26 cellular contexts compared by ENCODE assay signal in the genomic region with DNA sequence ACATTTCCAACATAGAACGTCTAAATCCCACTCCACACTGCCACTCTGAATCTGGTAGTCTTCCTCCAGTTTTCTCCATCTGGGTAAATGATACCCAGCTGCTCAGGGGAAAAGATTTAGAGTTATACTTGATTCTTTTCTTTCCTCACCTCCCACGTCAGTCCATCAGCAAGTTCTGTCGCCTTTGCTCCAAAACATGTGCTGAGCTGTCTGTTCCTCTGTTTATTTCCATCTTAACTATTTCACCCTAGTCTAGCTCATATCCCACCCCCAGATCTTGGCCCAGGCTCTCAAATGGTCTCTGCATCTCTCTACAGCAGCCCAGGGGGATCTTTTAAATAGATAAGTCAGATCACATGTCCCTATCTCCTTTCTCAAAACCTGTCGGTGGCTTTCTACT. TPM values are rescaled to one million over a fixed set of nuclear protein-coding genes. Genes with fewer than 3 reads are reported as not detected.
DNase-seq lines count a peak whose midpoint lies in the region; ATAC-seq, FAIRE-seq and TF ChIP-seq lines count a peak whose summit lies in the region.
"Had no signal": no experiment of that assay in that cellular context is flagged by ENCODE, and none has a peak within 500 bp of the region (broad histone marks: within the 10 kb centered on the region; RNA-seq: fewer than 3 reads in every experiment).

No MANE protein-coding gene starts in this region.

- DNase-seq in WTC11 (ENCODE audit: low spot score) (no peak), left kidney (ENCODE audit: low read depth, low spot score) (peak; percentile 55), nephron progenitor cell (no peak), pons (ENCODE audit: low spot score) (no peak), HFFc6 (no peak), MG63 (no peak), RCC 7860 (ENCODE audit: low spot score) (no peak)
- DNase-seq: CD4-positive, alpha-beta T cell; DMS79 treated with DMSO at 0.1 percent for 48 hours; GOT3; HCEC 1CT; IMR-90; KG1; NCI-H1048; NCI-H1417 treated with DMSO at 0.1 percent for 48 hours; NCI-H187; NCI-H2081 treated with DMSO at 0.1 percent for 48 hours; NCI-H2171; NCI-H226; NCI-H510A; NCI-H69; SHP77 had no signal

- H3K4me3 Mint-ChIP-seq in WTC11 (no peak overlapping the region), nephron progenitor cell (no peak overlapping the region), HFFc6 (no peak overlapping the region)
- H3K4me3 Mint-ChIP-seq: CD4-positive, alpha-beta T cell had no signal

- no peak for ATAC-seq in WTC11

- H3K4me3 ChIP-seq in BLaER1: no peak overlapping the region
- no peak overlapping the region for H3K4me3 ChIP-seq in MG63
- H3K4me3 ChIP-seq: BLaER1 treated with 17β-estradiol and CSF1 and Interleukin-3, amounts not matched to agents 10 nM and 100 nM had no signal

- TF ChIP-seq CTCF in WTC11 (IDR thresholded peaks at IDR 0.05) (no peak), nephron progenitor cell (IDR thresholded peaks at IDR 0.05) (no peak), HFFc6 (IDR thresholded peaks at IDR 0.05) (no peak)

- H3K9me3 ChIP-seq in BLaER1: no peaks in the 10 kb centered on the region
- H3K9me3 ChIP-seq in MG63: no peaks in the 10 kb centered on the region
- H3K9me3 ChIP-seq: BLaER1 treated with 17β-estradiol and CSF1 and Interleukin-3, amounts not matched to agents 10 nM and 100 nM had no signal

- no peaks in the 10 kb centered on the region for H3K9me3 Mint-ChIP-seq in WTC11
- H3K9me3 Mint-ChIP-seq in nephron progenitor cell: no peaks in the 10 kb centered on the region
- no peaks in the 10 kb centered on the region for H3K9me3 Mint-ChIP-seq in HFFc6
- H3K9me3 Mint-ChIP-seq: CD4-positive, alpha-beta T cell had no signal

- no peak overlapping the region; the same call in 1 of the 2 replicates for H3K27ac ChIP-seq in BLaER1
- H3K27ac ChIP-seq: RWPE1 had no signal

- CTCF ChIA-PET in WTC11 (lab: Charles Lee): interaction anchor here (1.0 to 1.7 kb wide), 2 partner anchors 31 to 61 kb away, joined by 4 to 6 read pairs; no protein-coding TSS in a partner anchor

- peaks cover 29% of the 10 kb centered on the region for H3K4me1 Mint-ChIP-seq in WTC11
- H3K4me1 Mint-ChIP-seq in nephron progenitor cell: peaks cover 63% of the 10 kb centered on the region
- H3K4me1 Mint-ChIP-seq in HFFc6 (ENCODE audit: low read depth): peaks cover 30% of the 10 kb centered on the region

- H3K36me3 ChIP-seq in BLaER1 (0 out of 2 replicates have a peak, but pooled peaks cover 8% of the 10 kb centered on the region), MG63 (no peaks in the 10 kb centered on the region)

- H3K9ac ChIP-seq in BLaER1: no peak overlapping the region
- H3K9ac ChIP-seq: BLaER1 treated with 17β-estradiol and CSF1 and Interleukin-3, amounts not matched to agents 10 nM and 100 nM had no signal

- H3K4me2 ChIP-seq in BLaER1: 0 out of 2 replicates have a peak overlapping the region, but pooled peaks have one; percentile 43

- peak overlapping the region; percentile 48; the same call in 1 of the 2 replicates for H3K27ac Mint-ChIP-seq in WTC11
- H3K27ac Mint-ChIP-seq in nephron progenitor cell: peak overlapping the region; percentile 1
- no peak overlapping the region; the same call in 1 of the 2 replicates for H3K27ac Mint-ChIP-seq in HFFc6
- H3K27ac Mint-ChIP-seq: CD4-positive, alpha-beta T cell had no signal

- H3K36me3 Mint-ChIP-seq in WTC11: no peaks in the 10 kb centered on the region
- H3K36me3 Mint-ChIP-seq in nephron progenitor cell (ENCODE audit: low read depth): no peaks in the 10 kb centered on the region
- H3K36me3 Mint-ChIP-seq in HFFc6 (ENCODE audit: low read depth): peaks cover 11% of the 10 kb centered on the region

- FAIRE-seq in RCC 7860 (lab: Jason Lieb, UNC): no peak
- FAIRE-seq: GM12892 had no signal

- H4K20me1 ChIP-seq in BLaER1: no peaks in the 10 kb centered on the region

- H3K27me3 ChIP-seq in BLaER1: no peaks in the 10 kb centered on the region
- no peaks in the 10 kb centered on the region for H3K27me3 ChIP-seq in MG63
- H3K27me3 ChIP-seq: BLaER1 treated with 17β-estradiol and CSF1 and Interleukin-3, amounts not matched to agents 10 nM and 100 nM had no signal

- H3K4me1 ChIP-seq in BLaER1: peaks cover 43% of the 10 kb centered on the region

- no peaks in the 10 kb centered on the region for H3K27me3 Mint-ChIP-seq in WTC11 (ENCODE audit: low read depth)
- no peaks in the 10 kb centered on the region for H3K27me3 Mint-ChIP-seq in nephron progenitor cell (ENCODE audit: low read depth, poor library complexity)
- H3K27me3 Mint-ChIP-seq in HFFc6 (ENCODE audit: insufficient read depth): no peaks in the 10 kb centered on the region; the same call in 1 of the 2 replicates
- H3K27me3 Mint-ChIP-seq: CD4-positive, alpha-beta T cell had no signal

- POLR2A ChIA-PET in WTC11 (lab: Charles Lee): no interaction called here

TF ChIP-seq in WTC11, 78 proteins besides CTCF, POLR2A, EP300 and RAD21:
- TF ChIP-seq ZNF121 (CRISPR knock-in tag; IDR thresholded peaks at IDR 0.05): no peak
- TF ChIP-seq, protein P1, sequence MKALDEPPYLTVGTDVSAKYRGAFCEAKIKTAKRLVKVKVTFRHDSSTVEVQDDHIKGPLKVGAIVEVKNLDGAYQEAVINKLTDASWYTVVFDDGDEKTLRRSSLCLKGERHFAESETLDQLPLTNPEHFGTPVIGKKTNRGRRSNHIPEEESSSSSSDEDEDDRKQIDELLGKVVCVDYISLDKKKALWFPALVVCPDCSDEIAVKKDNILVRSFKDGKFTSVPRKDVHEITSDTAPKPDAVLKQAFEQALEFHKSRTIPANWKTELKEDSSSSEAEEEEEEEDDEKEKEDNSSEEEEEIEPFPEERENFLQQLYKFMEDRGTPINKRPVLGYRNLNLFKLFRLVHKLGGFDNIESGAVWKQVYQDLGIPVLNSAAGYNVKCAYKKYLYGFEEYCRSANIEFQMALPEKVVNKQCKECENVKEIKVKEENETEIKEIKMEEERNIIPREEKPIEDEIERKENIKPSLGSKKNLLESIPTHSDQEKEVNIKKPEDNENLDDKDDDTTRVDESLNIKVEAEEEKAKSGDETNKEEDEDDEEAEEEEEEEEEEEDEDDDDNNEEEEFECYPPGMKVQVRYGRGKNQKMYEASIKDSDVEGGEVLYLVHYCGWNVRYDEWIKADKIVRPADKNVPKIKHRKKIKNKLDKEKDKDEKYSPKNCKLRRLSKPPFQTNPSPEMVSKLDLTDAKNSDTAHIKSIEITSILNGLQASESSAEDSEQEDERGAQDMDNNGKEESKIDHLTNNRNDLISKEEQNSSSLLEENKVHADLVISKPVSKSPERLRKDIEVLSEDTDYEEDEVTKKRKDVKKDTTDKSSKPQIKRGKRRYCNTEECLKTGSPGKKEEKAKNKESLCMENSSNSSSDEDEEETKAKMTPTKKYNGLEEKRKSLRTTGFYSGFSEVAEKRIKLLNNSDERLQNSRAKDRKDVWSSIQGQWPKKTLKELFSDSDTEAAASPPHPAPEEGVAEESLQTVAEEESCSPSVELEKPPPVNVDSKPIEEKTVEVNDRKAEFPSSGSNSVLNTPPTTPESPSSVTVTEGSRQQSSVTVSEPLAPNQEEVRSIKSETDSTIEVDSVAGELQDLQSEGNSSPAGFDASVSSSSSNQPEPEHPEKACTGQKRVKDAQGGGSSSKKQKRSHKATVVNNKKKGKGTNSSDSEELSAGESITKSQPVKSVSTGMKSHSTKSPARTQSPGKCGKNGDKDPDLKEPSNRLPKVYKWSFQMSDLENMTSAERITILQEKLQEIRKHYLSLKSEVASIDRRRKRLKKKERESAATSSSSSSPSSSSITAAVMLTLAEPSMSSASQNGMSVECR (CRISPR knock-in tag; IDR thresholded peaks at IDR 0.05; ENCODE audit: borderline replicate concordance): no peak
- TF ChIP-seq MXD4 (CRISPR knock-in tag; IDR thresholded peaks at IDR 0.05; ENCODE audit: borderline replicate concordance): no peak
- no peak for TF ChIP-seq NFE2L1 (CRISPR knock-in tag; IDR thresholded peaks at IDR 0.05)
- no peak for TF ChIP-seq CREB1 (CRISPR knock-in tag; IDR thresholded peaks at IDR 0.05)
- TF ChIP-seq GTF2I (CRISPR knock-in tag; conservative IDR thresholded peaks at IDR 0.05): no peak

RNA-seq across cellular contexts. Expression of a gene that starts 43.4 kb away (rescaled TPM):
- 17.2 to 21.6 TPM (median 20.5 TPM) in 3 replicates for total RNA-seq in WTC11 (2021)
- 10 to 100 TPM in 2 of 6 experiments, 1 to 10 TPM in 4; 6.5 to 11.2 (median 7.7) TPM for total RNA-seq in HFFc6 (2021; fragmentation: NEBNext Ultra II Directional; extraction: Animal tissue kit (Norgen Biotek cat#: 25700))
- total RNA-seq in MG63 (2014; rRNA removed; shearing (Covaris generic); ENCODE audit: low replicate concordance): 2.2 and 4.6 TPM in 2 replicates

RNA-seq across cellular contexts. Expression of a gene that starts 44.2 kb away (rescaled TPM):
- 9.5 to 13.6 TPM (median 12.3 TPM) in 3 replicates for total RNA-seq in WTC11 (2021)
- 100 to 1,000 TPM in 1 of 6 experiments, 10 to 100 TPM in 5; 92.8 to 112 (median 96.1) TPM for total RNA-seq in HFFc6 (2021; fragmentation: NEBNext Ultra II Directional; extraction: Animal tissue kit (Norgen Biotek cat#: 25700))
- total RNA-seq in MG63 (2014; rRNA removed; shearing (Covaris generic); ENCODE audit: low replicate concordance): 40.6 and 40.7 TPM in 2 replicates
